ENCODE assay signal across 1 cellular context in genomic region chr3:32316319-32316718, GRCh38.
TF ChIP-seq lines count a peak whose summit lies in the region.

No MANE protein-coding gene starts in this region.

TF ChIP-seq in HepG2, 621 proteins besides CTCF, POLR2A, EP300 and RAD21 (continued from another document and continues in another):
- TF ChIP-seq ZNF44 (CRISPR knock-in tag; IDR thresholded peaks at IDR 0.05) (no peak), FOXA3 (CRISPR knock-in tag; IDR thresholded peaks at IDR 0.05) (peak; percentile 30; the same call in 1 of the 2 replicates), ZNF18 (CRISPR knock-in tag; IDR thresholded peaks at IDR 0.05; ENCODE audit: insufficient replicate concordance) (no peak), HOXD1 (CRISPR knock-in tag; IDR thresholded peaks at IDR 0.05) (no peak), ZNF326 (CRISPR knock-in tag; IDR thresholded peaks at IDR 0.05; ENCODE audit: borderline replicate concordance) (no peak), PHF21A (CRISPR knock-in tag; IDR thresholded peaks at IDR 0.05) (0 out of 2 replicates have a peak, but pooled peaks have one; percentile 16), ZBTB20 (CRISPR knock-in tag; IDR thresholded peaks at IDR 0.05; ENCODE audit: borderline replicate concordance, low read depth) (peak; percentile 53; the same call in 1 of the 2 replicates), NONO (IDR thresholded peaks at IDR 0.05) (no peak), NONO (CRISPR knock-in tag; conservative IDR thresholded peaks at IDR 0.05) (no peak), ZBTB10 (CRISPR knock-in tag; IDR thresholded peaks at IDR 0.05; ENCODE audit: borderline replicate concordance) (no peak), POGZ (CRISPR knock-in tag; IDR thresholded peaks at IDR 0.05) (no peak), ZNF576 (CRISPR knock-in tag; IDR thresholded peaks at IDR 0.05) (no peak), SOX13 (IDR thresholded peaks at IDR 0.05) (no peak), SOX13 (CRISPR knock-in tag; conservative IDR thresholded peaks at IDR 0.05 in 1 of 2, IDR thresholded peaks at IDR 0.05 in 1 of 2) (peak in 1 of 2 experiments; percentile 89; a peak in 2 of 4 replicates), FOXP4 (CRISPR knock-in tag; IDR thresholded peaks at IDR 0.05) (peak; percentile 33; the same call in 1 of the 2 replicates), ZNF350 (CRISPR knock-in tag; IDR thresholded peaks at IDR 0.05; ENCODE audit: borderline replicate concordance, low read depth) (no peak), SMAD9 (CRISPR knock-in tag; IDR thresholded peaks at IDR 0.05) (no peak), HIC2 (CRISPR knock-in tag; IDR thresholded peaks at IDR 0.05; ENCODE audit: low read depth) (no peak), NCOA1 (CRISPR knock-in tag; IDR thresholded peaks at IDR 0.05) (no peak), AFF4 (CRISPR knock-in tag; IDR thresholded peaks at IDR 0.05) (no peak), ARNT (IDR thresholded peaks at IDR 0.05) (no peak), GPBP1L1 (CRISPR knock-in tag; IDR thresholded peaks at IDR 0.05) (no peak), ARID5B (CRISPR knock-in tag; IDR thresholded peaks at IDR 0.05) (peak; percentile 37; the same call in 1 of the 2 replicates), ZNF431 (CRISPR knock-in tag; IDR thresholded peaks at IDR 0.05; ENCODE audit: borderline replicate concordance, low read depth) (no peak), RBAK (CRISPR knock-in tag; IDR thresholded peaks at IDR 0.05) (no peak), PAF1 (CRISPR knock-in tag; IDR thresholded peaks at IDR 0.05) (no peak), CEBPG (CRISPR knock-in tag; IDR thresholded peaks at IDR 0.05) (0 out of 2 replicates have a peak, but pooled peaks have one; percentile 17), SAP130 (CRISPR knock-in tag; IDR thresholded peaks at IDR 0.05; ENCODE audit: low read depth) (peak; percentile 43), FOXP1 (IDR thresholded peaks at IDR 0.05) (no peak), FOXP1 (CRISPR knock-in tag; IDR thresholded peaks at IDR 0.05) (peak; percentile 39; the same call in 1 of the 2 replicates), MAFF (IDR thresholded peaks at IDR 0.05; ENCODE audit: low read depth, low read length) (no peak), ZNF121 (CRISPR knock-in tag; IDR thresholded peaks at IDR 0.05) (no peak), TEAD3 (CRISPR knock-in tag; optimal IDR thresholded peaks at IDR 0.05; ENCODE audit: borderline replicate concordance) (peak; percentile 93), ZNF362 (CRISPR knock-in tag; IDR thresholded peaks at IDR 0.05; ENCODE audit: borderline replicate concordance) (peak; percentile 30; the same call in 1 of the 2 replicates), ZSCAN9 (CRISPR knock-in tag; IDR thresholded peaks at IDR 0.05; ENCODE audit: borderline replicate concordance) (no peak), PAXIP1 (CRISPR knock-in tag; conservative IDR thresholded peaks at IDR 0.05) (peak; percentile 40; the same call in 1 of the 2 replicates)
